In genomic region chr6:94394822-94395221, GRCh38 we compare ENCODE assay signal across 8 cellular contexts.
"Had no signal": no experiment of that assay in that cellular context is flagged by ENCODE, and none has a peak within 500 bp of the region (broad histone marks: within the 10 kb centered on the region; RNA-seq: fewer than 3 reads in every experiment).

No MANE protein-coding gene starts in this region.

- FAIRE-seq: G401.6, GM12878, GM12891, GM12892, GM18507, GM19239 had no signal

- DNase-seq: GDM1, GF-D8 had no signal

- H3K4me3 ChIP-seq: GM12878 had no signal

- ATAC-seq: GM12878 had no signal
